18 cellular contexts compared by ENCODE assay signal in the genomic region with DNA sequence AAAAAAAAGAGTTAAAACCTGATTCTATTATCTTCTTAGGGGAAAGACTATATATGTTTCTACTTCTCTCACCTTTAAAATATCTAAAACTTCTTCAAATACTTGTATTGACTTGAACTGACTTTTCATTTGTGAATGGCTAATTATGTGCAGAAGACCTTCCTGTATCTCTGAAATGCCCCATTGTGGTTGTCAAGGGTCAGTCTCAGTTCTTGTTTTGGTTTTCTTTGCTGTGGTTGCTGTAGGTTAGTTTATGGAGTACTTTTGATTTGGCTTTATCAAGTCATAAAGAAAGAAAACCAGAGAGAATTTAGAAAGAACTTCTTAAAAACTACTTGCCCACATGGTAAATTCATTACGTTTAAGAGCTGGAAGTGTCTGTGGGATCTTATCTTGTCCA.
DNase-seq lines count a peak whose midpoint lies in the region; ATAC-seq and TF ChIP-seq lines count a peak whose summit lies in the region.
"Had no signal": no experiment of that assay in that cellular context is flagged by ENCODE, and none has a peak within 500 bp of the region (broad histone marks: within the 10 kb centered on the region; RNA-seq: fewer than 3 reads in every experiment).

No MANE protein-coding gene starts in this region.

- H3K36me3 ChIP-seq in PC-9 (ENCODE audit: low read depth) = no peaks in the 10 kb centered on the region
- H3K36me3 ChIP-seq: transverse colon had no signal

- H3K4me3 ChIP-seq in PC-9 = no peak overlapping the region
- H3K4me3 ChIP-seq: psoas muscle, SK-N-MC, transverse colon had no signal

- intact Hi-C loops in PC-9 (cut with micrococcal nuclease; ENCODE audit: unreplicated experiment) = no loop called here

- POLR2A ChIA-PET in PC-9 (lab: Charles Lee; ENCODE audit: unreplicated experiment) = no interaction called here

- H3K9me3 ChIP-seq in PC-9 (ENCODE audit: insufficient read depth, low read depth) = no peaks in the 10 kb centered on the region; the same call in 1 of the 2 replicates
- H3K9me3 ChIP-seq: psoas muscle, transverse colon had no signal

- CTCF ChIA-PET in PC-9 (lab: Charles Lee) = no interaction called here

- H3K4me2 ChIP-seq in PC-9 = no peak overlapping the region

- peak; percentile 91 for ATAC-seq in GM18907 (IDR thresholded peaks at IDR 0.05; ENCODE audit: unreplicated experiment)
- ATAC-seq in GM21576 (IDR thresholded peaks at IDR 0.05; ENCODE audit: unreplicated experiment) = peak; percentile 67
- peak; percentile 74 for ATAC-seq in HG03108 (IDR thresholded peaks at IDR 0.05; ENCODE audit: unreplicated experiment)
- ATAC-seq: foreskin keratinocyte; Panc1; psoas muscle; stimulated activated memory B cell treated with anti-CD40 and anti-IgM and Interleukin-4, amounts not matched to agents 10 μg/mL and 1 μg/mL and 100 μg/mL, for 72 hours had no signal

- H3F3A ChIP-seq in PC-9 (ENCODE audit: insufficient read depth, low read depth) = no peaks in the 10 kb centered on the region

- H3K9me2 ChIP-seq in PC-9 (ENCODE audit: insufficient read depth) = no peaks in the 10 kb centered on the region; the same call in 1 of the 2 replicates

- no peaks in the 10 kb centered on the region for H3K79me2 ChIP-seq in PC-9 (ENCODE audit: low read depth)

- no peak for DNase-seq in PC-9
- no peak for DNase-seq in stimulated activated CD4-positive, alpha-beta T cell treated with anti-CD3 and anti-CD28 coated beads, Interleukin-12 subunit alpha, Interleukin-12 subunit beta, amount 100 ng/mL, for 4 hours
- DNase-seq in iPS-NIHi7 (ENCODE audit: extremely low spot score) = no peak
- DNase-seq in ecto neural progenitor cell (ENCODE audit: low spot score) = no peak
- DNase-seq in NK-92 treated with Interleukin-12 subunit alpha and Interleukin-12 subunit beta, amount 100 ng/mL, for 24 hours (lab: John Stamatoyannopoulos, UW) = no peak
- DNase-seq: activated T-cell treated with anti-CD3 and anti-CD28 coated beads for 4 hours, foreskin keratinocyte, MM.1S, NCI-H2029, NCI-H526 treated with DMSO at 0.1 percent for 48 hours, psoas muscle, transverse colon had no signal

- peak overlapping the region; percentile 46; the same call in 1 of the 2 replicates for H2AFZ ChIP-seq in PC-9

- H3K4me1 ChIP-seq in PC-9 (replicated peaks; ENCODE audit: insufficient read depth) = no peaks in the 10 kb centered on the region
- H3K4me1 ChIP-seq: foreskin keratinocyte, psoas muscle, transverse colon had no signal

- no peak for TF ChIP-seq CTCF in PC-9 (conservative IDR thresholded peaks at IDR 0.05)

- H3K27me3 ChIP-seq in PC-9 (ENCODE audit: insufficient read depth, low read depth) = no peaks in the 10 kb centered on the region
- H3K27me3 ChIP-seq: foreskin keratinocyte, transverse colon had no signal

- no peaks in the 10 kb centered on the region for H4K20me1 ChIP-seq in PC-9 (ENCODE audit: insufficient read depth)

- no TSS peak for BruUV-seq in PC-9 (replicated peaks; lab: Mats Ljungman, UMichigan)

- H3K27ac ChIP-seq in PC-9 = no peak overlapping the region
- H3K27ac ChIP-seq: foreskin keratinocyte, psoas muscle, SK-N-MC, transverse colon had no signal
